In genomic region chr21:28723666-28724065, GRCh38 we compare ENCODE assay signal across 15 cellular contexts.
A peak's percentile ranks its signal among the peaks of the same experiment; 100 is the strongest.
DNase-seq lines count a peak whose midpoint lies in the region; ATAC-seq and TF ChIP-seq lines count a peak whose summit lies in the region.
"Had no signal": no experiment of that assay in that cellular context is flagged by ENCODE, and none has a peak within 500 bp of the region (broad histone marks: within the 10 kb centered on the region; RNA-seq: fewer than 3 reads in every experiment).

No MANE protein-coding gene starts in this region.

- peaks cover 0 to 3% of the 10 kb centered on the region in 2 donors for H3K4me1 ChIP-seq in aorta (ENCODE audit: control insufficient read depth in 1 of 2, insufficient read depth in 2 of 2, low read length in 2 of 2)
- H3K4me1 ChIP-seq: A549 had no signal

- peak; percentile 78 for DNase-seq in MV-4-11 (lab: John Stamatoyannopoulos, UW)
- DNase-seq in aorta = no peak
- no peak for DNase-seq in dorsolateral prefrontal cortex
- DNase-seq: CD8-positive, alpha-beta T cell; COR-L47; DND-41; GDM1; GOT3; H9 had no signal

- no peaks in the 10 kb centered on the region for H3K9me3 ChIP-seq in aorta (ENCODE audit: control insufficient read depth, low read length)
- H3K9me3 ChIP-seq: A549 had no signal

- ATAC-seq in esophagus mucosa (peak; percentile 28), aorta (ENCODE audit: low FRiP score) (peak; percentile 48), GM21526 (IDR thresholded peaks at IDR 0.05; ENCODE audit: low FRiP score, unreplicated experiment) (no peak)
- ATAC-seq: A549; CD8-positive, alpha-beta T cell had no signal

- peaks cover 3% of the 10 kb centered on the region for H3K9me3 Mint-ChIP-seq in nephron
- H3K9me3 Mint-ChIP-seq: CD8-positive, alpha-beta T cell; H9 had no signal

- no peaks in the 10 kb centered on the region for H3K27me3 ChIP-seq in aorta (ENCODE audit: control insufficient read depth in 1 of 2, insufficient read depth in 2 of 2, low read length in 1 of 2)
- no peaks in the 10 kb centered on the region for H3K27me3 ChIP-seq in dorsolateral prefrontal cortex

- WGBS in aorta, 2 donors = 18 to 32% methylated on average over 5 of the region's 5 CpGs

- intact Hi-C loops in aorta (cut with DNase I) = no loop called here
- intact Hi-C loops in dorsolateral prefrontal cortex (cut with DNase I) = no loop called here

- H3K36me3 Mint-ChIP-seq in nephron (ENCODE audit: low read depth) = no peaks in the 10 kb centered on the region
- H3K36me3 Mint-ChIP-seq: CD14-positive monocyte had no signal

- TF ChIP-seq CTCF in nephron (IDR thresholded peaks at IDR 0.05; ENCODE audit: unreplicated experiment in 3 of 3) = no peak
- no peak for TF ChIP-seq CTCF in dorsolateral prefrontal cortex (IDR thresholded peaks at IDR 0.05 in 54 of 56, conservative IDR thresholded peaks at IDR 0.05 in 2 of 56; ENCODE audit: low read depth in 1 of 56, partially characterized antibody in 56 of 56)

- H3K27ac ChIP-seq in aorta (ENCODE audit: low read depth in 1 of 2, low read length in 2 of 2) (no peak overlapping the region), dorsolateral prefrontal cortex (no peak overlapping the region)
- H3K27ac ChIP-seq: A549, HL-60 had no signal

- H3K27ac Mint-ChIP-seq in nephron = peak overlapping the region in 2 of 3 experiments; percentile 52 to 68
- H3K27ac Mint-ChIP-seq: CD14-positive monocyte; CD8-positive, alpha-beta T cell had no signal

- H3K27me3 Mint-ChIP-seq in nephron (ENCODE audit: low read depth) = no peaks in the 10 kb centered on the region

- H3K36me3 ChIP-seq in aorta (ENCODE audit: control insufficient read depth in 1 of 2, insufficient read depth in 2 of 2, low read length in 1 of 2) = no peaks in the 10 kb centered on the region

- H3K4me3 ChIP-seq in aorta (ENCODE audit: low read length in 2 of 2) = no peak overlapping the region
- H3K4me3 ChIP-seq in dorsolateral prefrontal cortex = no peak overlapping the region
- H3K4me3 ChIP-seq: A549 had no signal

- peaks cover 13% of the 10 kb centered on the region for H3K4me1 Mint-ChIP-seq in nephron
- H3K4me1 Mint-ChIP-seq: CD14-positive monocyte had no signal

- no peak overlapping the region for H3K4me3 Mint-ChIP-seq in nephron
- H3K4me3 Mint-ChIP-seq: CD14-positive monocyte; CD8-positive, alpha-beta T cell; H9 had no signal
